12 cellular contexts compared by ENCODE assay signal in the genomic region with DNA sequence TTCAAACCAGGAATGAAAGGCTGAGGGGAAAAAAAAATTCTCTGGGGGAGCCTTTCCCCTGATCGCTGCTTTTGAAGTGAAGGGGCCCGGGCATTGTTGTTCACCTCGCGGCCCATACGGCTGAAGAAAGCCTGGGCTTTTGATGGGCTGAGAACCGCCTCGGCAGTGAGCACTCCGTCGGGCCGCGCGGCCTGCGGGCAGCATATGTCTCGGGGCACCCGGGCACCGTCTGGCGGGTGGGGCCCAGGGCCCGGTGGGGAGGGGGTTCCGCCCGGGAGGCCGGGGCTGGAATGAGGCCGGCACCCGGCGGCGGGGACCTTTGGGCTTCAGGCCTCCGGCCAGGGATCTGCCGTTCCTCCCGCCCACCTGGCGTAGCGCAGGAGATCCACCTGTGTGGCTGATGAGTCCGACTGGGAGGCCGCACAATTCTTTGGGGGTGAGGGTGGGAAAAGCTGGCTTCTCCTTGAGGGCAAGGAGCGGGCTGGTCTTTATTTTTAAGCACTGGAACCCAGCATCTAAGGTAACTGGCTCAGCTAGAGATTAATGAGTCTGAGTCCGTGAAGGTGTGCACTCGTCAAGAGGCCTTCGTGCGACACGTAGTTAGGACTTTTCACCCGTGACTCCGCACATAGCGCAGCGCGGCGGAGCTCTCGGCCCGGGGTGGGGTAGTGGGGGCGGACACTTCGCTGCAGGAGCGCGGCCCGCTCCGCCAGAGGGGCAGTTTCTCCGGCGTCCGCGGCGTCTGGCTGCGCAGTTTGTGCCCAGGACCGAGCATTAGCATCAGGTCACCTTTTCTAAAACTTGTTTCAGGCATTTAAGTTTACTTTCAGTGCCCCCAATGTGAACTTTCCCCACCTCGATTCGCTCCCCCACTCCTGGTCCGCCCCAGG. TPM values are rescaled to one million over a fixed set of nuclear protein-coding genes. Genes with fewer than 3 reads are reported as not detected.
A peak's percentile ranks its signal among the peaks of the same experiment; 100 is the strongest.
DNase-seq lines count a peak whose midpoint lies in the region; ATAC-seq, FAIRE-seq and TF ChIP-seq lines count a peak whose summit lies in the region.
"Had no signal": no experiment of that assay in that cellular context is flagged by ENCODE, and none has a peak within 500 bp of the region (broad histone marks: within the 10 kb centered on the region; RNA-seq: fewer than 3 reads in every experiment).

No MANE protein-coding gene starts in this region.

- no peak overlapping the region for H3K9ac ChIP-seq in IMR-90 (ENCODE audit: low read depth, low read length)
- H3K9ac ChIP-seq in neural cell (ENCODE audit: low read length) = no peak overlapping the region

- dilution Hi-C loops in IMR-90 (cut with HindIII; ENCODE audit: low sequenced_read_pairs, unreplicated experiment) = no loop called here

- H2AFZ ChIP-seq in IMR-90 (replicated peaks; ENCODE audit: low read length, poor library complexity) = peak overlapping the region; percentile 27
- H2AFZ ChIP-seq in neural cell (ENCODE audit: low read depth, low read length) = no peak overlapping the region

- CTCF ChIA-PET in IMR-90 (lab: Yijun Ruan, JAX) = no interaction called here

- H2BK120ac ChIP-seq in IMR-90 (ENCODE audit: low read depth, low read length) = no peak overlapping the region

- H3K79me1 ChIP-seq in IMR-90 (ENCODE audit: low read depth in 1 of 2, low read length in 2 of 2) = no peaks in the 10 kb centered on the region

- no peak overlapping the region for H3K14ac ChIP-seq in IMR-90 (replicated peaks; ENCODE audit: low read depth, low read length)

- no peaks in the 10 kb centered on the region for H3F3A ChIP-seq in neural cell (ENCODE audit: insufficient read depth, low read length, poor library complexity, severe bottlenecking)

- H3K36me3 Mint-ChIP-seq in osteocyte (ENCODE audit: unreplicated experiment) = no peaks in the 10 kb centered on the region
- H3K36me3 Mint-ChIP-seq: activated naive CD4-positive, alpha-beta T cell treated with anti-CD3 and anti-CD28 coated beads, Interleukin-2, amount 50 U/mL, for 24 hours had no signal

- no peak for ATAC-seq in IMR-90 (ENCODE audit: low read depth)
- ATAC-seq: activated CD8-positive, alpha-beta T cell treated with anti-CD3 and anti-CD28 coated beads for 36 hours had no signal

- H3K4ac ChIP-seq in IMR-90 (ENCODE audit: low read depth, low read length) = no peak overlapping the region

- H3K27ac ChIP-seq in IMR-90 (ENCODE audit: insufficient read depth, low read length) (no peak overlapping the region), epithelial cell of prostate (peak overlapping the region; percentile 97), neural cell (ENCODE audit: low read length) (no peak overlapping the region)

- H3K9me1 ChIP-seq in IMR-90 (ENCODE audit: insufficient read depth, low read length) = no peaks in the 10 kb centered on the region

- H4K20me1 ChIP-seq in IMR-90 (ENCODE audit: insufficient read depth, low read length) = peaks cover 8% of the 10 kb centered on the region; the same call in 1 of the 2 replicates
- no peaks in the 10 kb centered on the region for H4K20me1 ChIP-seq in neural cell (ENCODE audit: insufficient read depth)

- no peak overlapping the region for H2AK5ac ChIP-seq in IMR-90 (ENCODE audit: low read depth, low read length)

- H2BK5ac ChIP-seq in IMR-90 (ENCODE audit: low read depth, low read length, poor library complexity, severe bottlenecking) = no peak overlapping the region

- FAIRE-seq in urothelium cell line (lab: Jason Lieb, UNC) = no peak

- no peak overlapping the region for H3K4me3 Mint-ChIP-seq in osteocyte (ENCODE audit: unreplicated experiment)
- H3K4me3 Mint-ChIP-seq: activated CD8-positive, alpha-beta T cell treated with anti-CD3 and anti-CD28 coated beads for 36 hours; activated naive CD4-positive, alpha-beta T cell treated with anti-CD3 and anti-CD28 coated beads, Interleukin-2, amount 50 U/mL, for 24 hours had no signal

- H3K4me1 ChIP-seq in IMR-90 (ENCODE audit: control insufficient read depth, insufficient read depth, low read length) = peaks cover 3% of the 10 kb centered on the region; the same call in 1 of the 2 replicates

- peak; percentile 55 for DNase-seq in DMS153 (lab: John Stamatoyannopoulos, UW)
- no peak for DNase-seq in IMR-90
- DNase-seq in epithelial cell of prostate (ENCODE audit: low read depth, low spot score) = no peak
- DNase-seq in activated CD4-positive, alpha-beta T cell treated with anti-CD3 and anti-CD28 coated beads for 4 hours = no peak
- no peak for DNase-seq in urothelium cell line (ENCODE audit: low spot score)
- no peak for DNase-seq in osteocyte (ENCODE audit: extremely low spot score, unreplicated experiment)
- DNase-seq in EL = no peak
- DNase-seq: activated CD8-positive, alpha-beta T cell treated with anti-CD3 and anti-CD28 coated beads for 36 hours had no signal

- no peaks in the 10 kb centered on the region for H3K79me2 ChIP-seq in neural cell (replicated peaks; ENCODE audit: insufficient read depth, low read length)

- no peak overlapping the region for H2BK15ac ChIP-seq in IMR-90 (ENCODE audit: low read depth, low read length)

- no peak overlapping the region for H3K4me3 ChIP-seq in IMR-90 (ENCODE audit: insufficient read depth, low read depth, low read length)
- no peak overlapping the region for H3K4me3 ChIP-seq in neural cell (ENCODE audit: low read length)

- no peaks in the 10 kb centered on the region for H3K9me3 Mint-ChIP-seq in osteocyte (ENCODE audit: unreplicated experiment)

- no peak overlapping the region for H3K4me2 ChIP-seq in IMR-90 (ENCODE audit: low read depth, low read length)
- no peak overlapping the region for H3K4me2 ChIP-seq in neural cell (ENCODE audit: low read length)

- 0 out of 2 replicates have a peak overlapping the region, but pooled peaks have one; percentile 14 for H3K23ac ChIP-seq in IMR-90 (ENCODE audit: low read depth, low read length)

- no peaks in the 10 kb centered on the region for H3K9me2 ChIP-seq in neural cell (ENCODE audit: insufficient read depth, low read length)

- no peak overlapping the region for H3K27ac Mint-ChIP-seq in osteocyte (ENCODE audit: unreplicated experiment)
- H3K27ac Mint-ChIP-seq: activated CD8-positive, alpha-beta T cell treated with anti-CD3 and anti-CD28 coated beads for 36 hours; activated naive CD4-positive, alpha-beta T cell treated with anti-CD3 and anti-CD28 coated beads, Interleukin-2, amount 50 U/mL, for 24 hours; CD14-positive monocyte had no signal

- H3K9me3 ChIP-seq in IMR-90 (ENCODE audit: control insufficient read depth, insufficient read depth, low read length) (peaks cover 14% of the 10 kb centered on the region; the same call in 1 of the 2 replicates), neural cell (ENCODE audit: low read length) (no peaks in the 10 kb centered on the region)

- POLR2A ChIA-PET in IMR-90 (lab: Charles Lee; ENCODE audit: unreplicated experiment) = interaction anchor here (0.5 kb wide), 1 partner anchor 23 kb away, joined by 3 read pairs; no protein-coding TSS in a partner anchor

- peaks cover 74% of the 10 kb centered on the region for H3K27me3 Mint-ChIP-seq in osteocyte (ENCODE audit: unreplicated experiment)

- intact Hi-C loops in IMR-90 (cut with micrococcal nuclease) = no loop called here

- peaks cover 15% of the 10 kb centered on the region for H3K4me1 Mint-ChIP-seq in osteocyte (ENCODE audit: unreplicated experiment)
- H3K4me1 Mint-ChIP-seq: activated naive CD4-positive, alpha-beta T cell treated with anti-CD3 and anti-CD28 coated beads, Interleukin-2, amount 50 U/mL, for 24 hours; CD14-positive monocyte had no signal

- H2BK20ac ChIP-seq in IMR-90 (ENCODE audit: low read depth, low read length) = no peak overlapping the region

- TF ChIP-seq RAD21 in IMR-90 (IDR thresholded peaks at IDR 0.05; ENCODE audit: low read length) (no peak), neural cell (conservative IDR thresholded peaks at IDR 0.05) (no peak)

- H3K36me3 ChIP-seq in IMR-90 (ENCODE audit: control insufficient read depth, insufficient read depth, low read length) (no peaks in the 10 kb centered on the region), neural cell (ENCODE audit: insufficient read depth, low read length) (no peaks in the 10 kb centered on the region)

- TF ChIP-seq CTCF in IMR-90 (conservative IDR thresholded peaks at IDR 0.05; ENCODE audit: low read depth, low read length) (no peak), neural cell (IDR thresholded peaks at IDR 0.05; ENCODE audit: poor library complexity, severe bottlenecking) (no peak), osteocyte (IDR thresholded peaks at IDR 0.05) (no peak)

- no peak for TF ChIP-seq POLR2A in IMR-90 (IDR thresholded peaks at IDR 0.05; ENCODE audit: low read depth, low read length)

- H3K56ac ChIP-seq in IMR-90 (ENCODE audit: extremely low read depth, insufficient read depth, low read length) = no peak overlapping the region

- H3K18ac ChIP-seq in IMR-90 (ENCODE audit: low read depth, low read length) = no peak overlapping the region

- H4K8ac ChIP-seq in IMR-90 (ENCODE audit: low read depth in 2 of 2, low read length in 2 of 2) = no peak overlapping the region

- H4K91ac ChIP-seq in IMR-90 (ENCODE audit: insufficient read depth, low read depth, low read length) = no peak overlapping the region

- H4K5ac ChIP-seq in IMR-90 (ENCODE audit: low read depth, low read length) = no peak overlapping the region

- no peak for TF ChIP-seq EP300 in neural cell (conservative IDR thresholded peaks at IDR 0.05; ENCODE audit: poor library complexity, severe bottlenecking)

- H3K27me3 ChIP-seq in IMR-90 (ENCODE audit: control insufficient read depth, insufficient read depth, low read length) (peaks cover 66% of the 10 kb centered on the region), neural cell (ENCODE audit: insufficient read depth, low read depth, low read length) (peaks cover 100% of the 10 kb centered on the region)

- no TSS peak for BruUV-seq in IMR-90 (replicated peaks; lab: Mats Ljungman, UMichigan)

- WGBS in IMR-90 (ENCODE audit: extremely low coverage in 2 of 2, insufficient read length in 1 of 2), 2 experiments = 11% methylated on average over 25 of the region's 62 CpGs; no CpG with 5 or more reads in 1 of the 2 experiments

- H2AK9ac ChIP-seq in IMR-90 (replicated peaks; ENCODE audit: low read depth, low read length, poor library complexity) = no peak overlapping the region

- in situ Hi-C loops in IMR-90 (cut with MboI; ENCODE audit: low sequenced_read_pairs) = loop anchor here (10.0 kb wide), 1 partner anchor 340 kb away; no protein-coding TSS in a partner anchor

RNA-seq across cellular contexts. Expression of a gene that starts 10.6 kb away (rescaled TPM):
- total RNA-seq in IMR-90 (2012; rRNA removed) (under 0.01 and 0.18 TPM in 2 replicates), osteocyte (not detected in 2 replicates)
- polyA plus RNA-seq in IMR-90 (2012; rRNA removed) (0.09 and 0.31 TPM in 2 replicates), neural cell (not detected in 2 replicates)
- polyA plus RNA-seq in IMR-90 (2012; cell fraction: cytosol; rRNA removed) = 0.04 and 0.36 TPM in 2 replicates
- polyA plus RNA-seq in IMR-90 (2012; cell fraction: nucleus; rRNA removed; ENCODE audit: low replicate concordance) = 0.30 and 0.38 TPM in 2 replicates
- polyA minus RNA-seq in neural cell = not detected in 2 replicates
- total RNA-seq: activated CD8-positive, alpha-beta T cell treated with anti-CD3 and anti-CD28 coated beads for 36 hours had no signal
- polyA plus RNA-seq: CD14-positive monocyte had no signal

RNA-seq across cellular contexts. Expression of a gene that starts 11.0 kb away (rescaled TPM):
- total RNA-seq in IMR-90 (2012; rRNA removed) (under 0.01 TPM in 2 replicates), osteocyte (not detected in 2 replicates)
- polyA plus RNA-seq in IMR-90 (2012; rRNA removed) (0.12 TPM in 1 of 2 replicates, not detected in the other), neural cell (0.10 TPM in 1 of 2 replicates, not detected in the other)
- not detected in 2 replicates for polyA plus RNA-seq in IMR-90 (2012; cell fraction: cytosol; rRNA removed)
- 0.04 and 0.07 TPM in 2 replicates for polyA plus RNA-seq in IMR-90 (2012; cell fraction: nucleus; rRNA removed; ENCODE audit: low replicate concordance)
- 0.23 and 0.24 TPM in 2 replicates for polyA minus RNA-seq in neural cell
- total RNA-seq: activated CD8-positive, alpha-beta T cell treated with anti-CD3 and anti-CD28 coated beads for 36 hours; HT1080 had no signal
- polyA plus RNA-seq: CD14-positive monocyte had no signal
